12 cellular contexts compared by ENCODE assay signal in the genomic region with DNA sequence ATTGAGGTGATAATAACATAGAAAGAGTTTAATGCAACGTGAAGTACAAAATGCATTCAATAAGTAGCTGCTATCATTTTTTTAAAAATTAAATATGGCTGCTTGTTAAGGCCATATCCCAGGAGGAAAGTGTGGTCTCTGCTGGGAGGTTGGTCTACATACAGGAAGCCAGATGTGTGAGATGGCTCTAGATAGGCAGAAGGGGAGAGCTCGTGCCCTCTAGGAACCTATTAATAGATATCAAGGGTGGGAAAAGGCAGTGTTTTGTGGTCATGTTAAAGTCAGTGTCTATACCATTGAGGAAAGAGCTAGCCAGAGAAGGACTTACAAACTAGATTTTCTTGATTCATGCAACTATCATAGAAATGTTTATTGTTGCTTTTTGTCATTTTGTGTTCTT.
DNase-seq lines count a peak whose midpoint lies in the region; ATAC-seq and TF ChIP-seq lines count a peak whose summit lies in the region.
"Had no signal": no experiment of that assay in that cellular context is flagged by ENCODE, and none has a peak within 500 bp of the region (broad histone marks: within the 10 kb centered on the region; RNA-seq: fewer than 3 reads in every experiment).

No MANE protein-coding gene starts in this region.

- in situ Hi-C loops in GM23248 (cut with MboI) = loop anchor here (25.0 kb wide), 1 partner anchor 593 kb away; no protein-coding TSS in a partner anchor
- in situ Hi-C loops in HAP-1 (cut with MboI; ENCODE audit: low sequenced_read_pairs) = no loop called here

- intact Hi-C loops in adrenal gland (cut with DNase I) = loop anchor here in 1 of 2 donors (5.0 kb wide), 1 partner anchor 73 kb away; no protein-coding TSS in a partner anchor

- no peaks in the 10 kb centered on the region for H3K9me2 ChIP-seq in GM23248 (ENCODE audit: insufficient read depth)

- WGBS in GM23248 (ENCODE audit: low coverage in 1 of 2, low lambda C conversion rate in 2 of 2, missing lambda C conversion rate in 2 of 2), 2 experiments = 97 to 98% methylated on average over 2 of the region's 2 CpGs
- 65 to 74% (median 67%) methylated on average over 2 of the region's 2 CpGs for WGBS in adrenal gland, 4 donors

- H3K36me3 ChIP-seq in GM23248 (ENCODE audit: low read depth) (no peaks in the 10 kb centered on the region), adrenal gland (replicated peaks in 1 of 2) (no peaks in the 10 kb centered on the region), stomach smooth muscle (ENCODE audit: control insufficient read depth in 2 of 2, insufficient read depth in 2 of 2, low read length in 2 of 2) (no peaks in the 10 kb centered on the region), HAP-1 (replicated peaks) (no peaks in the 10 kb centered on the region; the same call in 1 of the 2 replicates)

- ATAC-seq in HG03039 (IDR thresholded peaks at IDR 0.05; ENCODE audit: unreplicated experiment) (no peak), GM21390 (IDR thresholded peaks at IDR 0.05; ENCODE audit: unreplicated experiment) (no peak)

- peaks cover 33% of the 10 kb centered on the region for H3F3A ChIP-seq in GM23248 (ENCODE audit: insufficient read depth)

- H4K20me1 ChIP-seq in GM23248 (ENCODE audit: insufficient read depth) = no peaks in the 10 kb centered on the region

- H3K79me2 ChIP-seq in GM23248 (ENCODE audit: insufficient read depth) = peaks cover 76% of the 10 kb centered on the region

- H3K27ac ChIP-seq in GM23248 (peak overlapping the region; percentile 68), adrenal gland (peak overlapping the region in 3 of 5 donors; percentile 62 to 77 (median 64)), layer of hippocampus (ENCODE audit: low read depth, low read length) (peak overlapping the region; percentile 54), stomach smooth muscle (ENCODE audit: low read length) (peak overlapping the region; percentile 78)
- H3K27ac ChIP-seq: PC-9 had no signal

- no peak overlapping the region for H2AFZ ChIP-seq in GM23248
- H2AFZ ChIP-seq: PC-9 had no signal

- peak overlapping the region; percentile 73 for H3K4me2 ChIP-seq in GM23248 (ENCODE audit: unreplicated experiment)
- H3K4me2 ChIP-seq: PC-9 had no signal

- peak overlapping the region; percentile 57 for H3K4me3 ChIP-seq in GM23248
- H3K4me3 ChIP-seq in adrenal gland = no peak overlapping the region
- H3K4me3 ChIP-seq in stomach smooth muscle (ENCODE audit: low read length in 2 of 2) = no peak overlapping the region
- H3K4me3 ChIP-seq in HAP-1 = no peak overlapping the region
- H3K4me3 ChIP-seq: PC-9 had no signal

- H3K27me3 ChIP-seq in GM23248 (replicated peaks; ENCODE audit: insufficient read depth) (no peaks in the 10 kb centered on the region), adrenal gland (no peaks in the 10 kb centered on the region), layer of hippocampus (ENCODE audit: control insufficient read depth, insufficient read depth, low read length) (no peaks in the 10 kb centered on the region), stomach smooth muscle (ENCODE audit: control insufficient read depth in 1 of 2, insufficient read depth in 2 of 2, low read length in 2 of 2) (no peaks in the 10 kb centered on the region), HAP-1 (ENCODE audit: low read depth) (no peaks in the 10 kb centered on the region)

- H3K9me3 ChIP-seq in GM23248 (ENCODE audit: low read depth) (no peaks in the 10 kb centered on the region), adrenal gland (replicated peaks in 1 of 3) (no peaks in the 10 kb centered on the region), stomach smooth muscle (ENCODE audit: control insufficient read depth in 2 of 2, low read length in 2 of 2) (no peaks in the 10 kb centered on the region), HAP-1 (no peaks in the 10 kb centered on the region)

- peak overlapping the region; percentile 62 for H3K9ac ChIP-seq in GM23248
- H3K9ac ChIP-seq in stomach smooth muscle (ENCODE audit: low read length in 2 of 2) = peak overlapping the region; percentile 1 to 47

- H3K4me1 ChIP-seq in GM23248 (ENCODE audit: insufficient read depth) (peaks cover 48% of the 10 kb centered on the region), adrenal gland (replicated peaks in 1 of 2) (peaks cover 21 to 64% of the 10 kb centered on the region in 2 donors), stomach smooth muscle (ENCODE audit: control insufficient read depth, insufficient read depth, low read length) (peaks cover 31% of the 10 kb centered on the region), HAP-1 (no peaks in the 10 kb centered on the region)

- no peak for TF ChIP-seq CTCF in adrenal gland (IDR thresholded peaks at IDR 0.05)

- DNase-seq in GM23248 (no peak), adrenal gland (no peak), HAP-1 (ENCODE audit: low spot score in 2 of 2) (no peak), LoVo (ENCODE audit: low spot score) (no peak)
- DNase-seq: NCI-H1048; NCI-H446; PC-9; stimulated activated CD4-positive, alpha-beta T cell treated with anti-CD3 and anti-CD28 coated beads, Interleukin-2, amount 100 ng/mL, for 24 hours had no signal

- no peak for TF ChIP-seq POLR2A in adrenal gland (IDR thresholded peaks at IDR 0.05)
